Comparison of ENCODE assay signal across 11 cellular contexts in genomic region chr16:50395763-50396710, GRCh38. TPM values are rescaled to one million over a fixed set of nuclear protein-coding genes. Genes with fewer than 3 reads are reported as not detected.
DNase-seq lines count a peak whose midpoint lies in the region; ATAC-seq and TF ChIP-seq lines count a peak whose summit lies in the region.
"Had no signal": no experiment of that assay in that cellular context is flagged by ENCODE, and none has a peak within 500 bp of the region (broad histone marks: within the 10 kb centered on the region; RNA-seq: fewer than 3 reads in every experiment).

No MANE protein-coding gene starts in this region.

- no peaks in the 10 kb centered on the region for H3K9me2 ChIP-seq in hepatocyte (replicated peaks; ENCODE audit: insufficient read depth)

- TF ChIP-seq CTCF in hepatocyte (IDR thresholded peaks at IDR 0.05; ENCODE audit: poor library complexity): no peak

- H3K9me3 ChIP-seq in hepatocyte (ENCODE audit: low read depth): no peaks in the 10 kb centered on the region
- H3K9me3 ChIP-seq: prostate gland, tibial nerve had no signal

- no peak overlapping the region for H3K27ac ChIP-seq in hepatocyte
- H3K27ac ChIP-seq: prostate gland, tibial nerve had no signal

- no peaks in the 10 kb centered on the region for H3K36me3 ChIP-seq in hepatocyte (replicated peaks; ENCODE audit: insufficient read depth, low read depth)
- H3K36me3 ChIP-seq: prostate gland, tibial nerve had no signal

- no peak overlapping the region for H3K4me3 ChIP-seq in hepatocyte
- H3K4me3 ChIP-seq: prostate gland, tibial nerve had no signal

- peaks cover 4% of the 10 kb centered on the region for H3K4me1 ChIP-seq in hepatocyte (ENCODE audit: insufficient read depth)
- H3K4me1 ChIP-seq: prostate gland, tibial nerve had no signal

- ATAC-seq in activated CD4-positive, alpha-beta T cell treated with anti-CD3 and anti-CD28 coated beads for 36 hours: peak; percentile 80
- ATAC-seq in HG03565 (IDR thresholded peaks at IDR 0.05; ENCODE audit: unreplicated experiment) (peak; percentile 80), naive B cell (ENCODE audit: low read depth in 2 of 2) (peak; percentile 28 to 43), GM18511 (IDR thresholded peaks at IDR 0.05; ENCODE audit: unreplicated experiment) (no peak)
- ATAC-seq in activated CD8-positive, alpha-beta T cell treated with anti-CD3 and anti-CD28 coated beads, Interleukin-2, amount 10 ng/mL, durations not matched to agents 7 days and 5 days: no peak
- ATAC-seq: left ventricle myocardium superior had no signal

- peak; percentile 33 for DNase-seq in activated CD4-positive, alpha-beta T cell treated with anti-CD3 and anti-CD28 coated beads for 36 hours
- no peak for DNase-seq in activated CD4-positive, alpha-beta T cell treated with anti-CD3 and anti-CD28 coated beads for 1 hour
- peak; percentile 20 for DNase-seq in activated CD8-positive, alpha-beta T cell treated with anti-CD3 and anti-CD28 coated beads, Interleukin-2, amount 10 ng/mL, durations not matched to agents 7 days and 5 days
- DNase-seq in naive B cell (no peak), hepatocyte (ENCODE audit: low spot score) (no peak)
- DNase-seq in activated T-helper 1 cell treated with anti-CD3 and anti-CD28 coated beads, Interleukin-12 subunit alpha, Interleukin-12 subunit beta, Interleukin-2, Interleukin-4 antibody, amounts not matched to agents 30 ng/mL and 10 ng/mL and 1 ng/mL, durations not matched to agents 14 hours and 24 hours and 36 hours (ENCODE audit: low spot score): no peak
- DNase-seq: left ventricle myocardium superior had no signal

- H3K27ac Mint-ChIP-seq in activated CD4-positive, alpha-beta T cell treated with anti-CD3 and anti-CD28 coated beads for 36 hours: peak overlapping the region; percentile 72
- H3K27ac Mint-ChIP-seq in activated CD8-positive, alpha-beta T cell treated with anti-CD3 and anti-CD28 coated beads, Interleukin-2, amount 10 ng/mL, durations not matched to agents 7 days and 5 days: peak overlapping the region; percentile 18
- H3K27ac Mint-ChIP-seq in naive B cell: peak overlapping the region in 4 of 6 donors; percentile 2 to 77 (median 40)
- no peak overlapping the region for H3K27ac Mint-ChIP-seq in activated T-helper 1 cell treated with anti-CD3 and anti-CD28 coated beads, Interleukin-12 subunit alpha, Interleukin-12 subunit beta, Interleukin-2, Interleukin-4 antibody, amounts not matched to agents 30 ng/mL and 10 ng/mL and 1 ng/mL, durations not matched to agents 14 hours and 24 hours and 36 hours

- no peak overlapping the region for H2AFZ ChIP-seq in hepatocyte

- no peaks in the 10 kb centered on the region for H4K20me1 ChIP-seq in hepatocyte (ENCODE audit: insufficient read depth, poor library complexity, severe bottlenecking)

- CTCF ChIA-PET in activated CD4-positive, alpha-beta T cell treated with anti-CD3 and anti-CD28 coated beads for 36 hours (lab: Charles Lee): interaction anchor here (1.5 kb wide), 1 partner anchor 26 kb away, joined by 5 read pairs; no protein-coding TSS in a partner anchor
- CTCF ChIA-PET in activated CD8-positive, alpha-beta T cell treated with anti-CD3 and anti-CD28 coated beads, Interleukin-2, amount 10 ng/mL, durations not matched to agents 7 days and 5 days (lab: Charles Lee): interaction anchor here (0.6 kb wide), 1 partner anchor 26 kb away, joined by 3 read pairs; no protein-coding TSS in a partner anchor

- H3K27me3 Mint-ChIP-seq in activated CD4-positive, alpha-beta T cell treated with anti-CD3 and anti-CD28 coated beads for 36 hours: no peaks in the 10 kb centered on the region
- no peaks in the 10 kb centered on the region for H3K27me3 Mint-ChIP-seq in activated CD8-positive, alpha-beta T cell treated with anti-CD3 and anti-CD28 coated beads, Interleukin-2, amount 10 ng/mL, durations not matched to agents 7 days and 5 days (ENCODE audit: low read depth)
- peaks cover 0 to 5% (median 0%) of the 10 kb centered on the region in 3 donors for H3K27me3 Mint-ChIP-seq in naive B cell
- H3K27me3 Mint-ChIP-seq in activated T-helper 1 cell treated with anti-CD3 and anti-CD28 coated beads, Interleukin-12 subunit alpha, Interleukin-12 subunit beta, Interleukin-2, Interleukin-4 antibody, amounts not matched to agents 30 ng/mL and 10 ng/mL and 1 ng/mL, durations not matched to agents 14 hours and 24 hours and 36 hours (ENCODE audit: insufficient read depth): peaks cover 3% of the 10 kb centered on the region

- WGBS in hepatocyte (ENCODE audit: low lambda C conversion rate, missing lambda C conversion rate): 93% methylated on average over 10 of the region's 10 CpGs

- POLR2A ChIA-PET in activated CD4-positive, alpha-beta T cell treated with anti-CD3 and anti-CD28 coated beads for 36 hours (lab: Charles Lee): no interaction called here
- POLR2A ChIA-PET in activated CD8-positive, alpha-beta T cell treated with anti-CD3 and anti-CD28 coated beads, Interleukin-2, amount 10 ng/mL, durations not matched to agents 7 days and 5 days (lab: Charles Lee): no interaction called here

- no peaks in the 10 kb centered on the region for H3K9me3 Mint-ChIP-seq in activated CD4-positive, alpha-beta T cell treated with anti-CD3 and anti-CD28 coated beads for 36 hours (ENCODE audit: low read depth)
- H3K9me3 Mint-ChIP-seq in activated CD8-positive, alpha-beta T cell treated with anti-CD3 and anti-CD28 coated beads, Interleukin-2, amount 10 ng/mL, durations not matched to agents 7 days and 5 days (ENCODE audit: insufficient read depth): no peaks in the 10 kb centered on the region
- no peaks in the 10 kb centered on the region for H3K9me3 Mint-ChIP-seq in naive B cell
- no peaks in the 10 kb centered on the region for H3K9me3 Mint-ChIP-seq in activated T-helper 1 cell treated with anti-CD3 and anti-CD28 coated beads, Interleukin-12 subunit alpha, Interleukin-12 subunit beta, Interleukin-2, Interleukin-4 antibody, amounts not matched to agents 30 ng/mL and 10 ng/mL and 1 ng/mL, durations not matched to agents 14 hours and 24 hours and 36 hours

- no peaks in the 10 kb centered on the region for H3K36me3 Mint-ChIP-seq in activated CD4-positive, alpha-beta T cell treated with anti-CD3 and anti-CD28 coated beads for 36 hours (ENCODE audit: low read depth)
- H3K36me3 Mint-ChIP-seq in activated CD8-positive, alpha-beta T cell treated with anti-CD3 and anti-CD28 coated beads, Interleukin-2, amount 10 ng/mL, durations not matched to agents 7 days and 5 days (ENCODE audit: low read depth): no peaks in the 10 kb centered on the region
- no peaks in the 10 kb centered on the region for H3K36me3 Mint-ChIP-seq in naive B cell
- no peaks in the 10 kb centered on the region for H3K36me3 Mint-ChIP-seq in activated T-helper 1 cell treated with anti-CD3 and anti-CD28 coated beads, Interleukin-12 subunit alpha, Interleukin-12 subunit beta, Interleukin-2, Interleukin-4 antibody, amounts not matched to agents 30 ng/mL and 10 ng/mL and 1 ng/mL, durations not matched to agents 14 hours and 24 hours and 36 hours (ENCODE audit: low read depth)

- no peak overlapping the region for H3K4me2 ChIP-seq in hepatocyte

- no peaks in the 10 kb centered on the region for H3K27me3 ChIP-seq in hepatocyte
- H3K27me3 ChIP-seq: tibial nerve had no signal

- no peaks in the 10 kb centered on the region for H3K79me2 ChIP-seq in hepatocyte

- intact Hi-C loops in activated CD4-positive, alpha-beta T cell treated with anti-CD3 and anti-CD28 coated beads for 36 hours (cut with DNase I, micrococcal nuclease): no loop called here
- intact Hi-C loops in activated T-helper 1 cell treated with anti-CD3 and anti-CD28 coated beads, Interleukin-12 subunit alpha, Interleukin-12 subunit beta, Interleukin-2, Interleukin-4 antibody, amounts not matched to agents 30 ng/mL and 10 ng/mL and 1 ng/mL, durations not matched to agents 14 hours and 24 hours and 36 hours (cut with micrococcal nuclease): no loop called here

- H3K4me1 Mint-ChIP-seq in activated CD4-positive, alpha-beta T cell treated with anti-CD3 and anti-CD28 coated beads for 36 hours: peaks cover 19% of the 10 kb centered on the region
- H3K4me1 Mint-ChIP-seq in activated CD8-positive, alpha-beta T cell treated with anti-CD3 and anti-CD28 coated beads, Interleukin-2, amount 10 ng/mL, durations not matched to agents 7 days and 5 days (ENCODE audit: low read depth): peaks cover 4% of the 10 kb centered on the region
- peaks cover 5 to 9% (median 9%) of the 10 kb centered on the region in 3 donors for H3K4me1 Mint-ChIP-seq in naive B cell
- no peaks in the 10 kb centered on the region for H3K4me1 Mint-ChIP-seq in activated T-helper 1 cell treated with anti-CD3 and anti-CD28 coated beads, Interleukin-12 subunit alpha, Interleukin-12 subunit beta, Interleukin-2, Interleukin-4 antibody, amounts not matched to agents 30 ng/mL and 10 ng/mL and 1 ng/mL, durations not matched to agents 14 hours and 24 hours and 36 hours (ENCODE audit: low read depth)

- no peak overlapping the region for H3K4me3 Mint-ChIP-seq in activated CD4-positive, alpha-beta T cell treated with anti-CD3 and anti-CD28 coated beads for 36 hours
- no peak overlapping the region for H3K4me3 Mint-ChIP-seq in activated CD8-positive, alpha-beta T cell treated with anti-CD3 and anti-CD28 coated beads, Interleukin-2, amount 10 ng/mL, durations not matched to agents 7 days and 5 days
- H3K4me3 Mint-ChIP-seq in naive B cell: peak overlapping the region in 1 of 8 donors; percentile 15
- no peak overlapping the region for H3K4me3 Mint-ChIP-seq in activated T-helper 1 cell treated with anti-CD3 and anti-CD28 coated beads, Interleukin-12 subunit alpha, Interleukin-12 subunit beta, Interleukin-2, Interleukin-4 antibody, amounts not matched to agents 30 ng/mL and 10 ng/mL and 1 ng/mL, durations not matched to agents 14 hours and 24 hours and 36 hours

RNA-seq across cellular contexts. Expression of gene BRD7, which starts 27.2 kb away (rescaled TPM):
- total RNA-seq in activated CD4-positive, alpha-beta T cell treated with anti-CD3 and anti-CD28 coated beads for 36 hours: 100 to 1,000 TPM in 1 of 2 experiments, 10 to 100 TPM in 1; 87.7 to 104 TPM
- total RNA-seq in activated CD8-positive, alpha-beta T cell treated with anti-CD3 and anti-CD28 coated beads, Interleukin-2, amount 10 ng/mL, durations not matched to agents 7 days and 5 days: 10 to 100 TPM; 88.9 to 90.4 TPM
- polyA plus RNA-seq in naive B cell (ENCODE audit: low read depth in 6 of 6) (10 to 100 TPM; 24.5 to 57.2 (median 39.8) TPM), hepatocyte (51.2 and 58.4 TPM in 2 replicates)
- 88.8 and 91.0 TPM in 2 replicates for total RNA-seq in activated T-helper 1 cell treated with anti-CD3 and anti-CD28 coated beads, Interleukin-12 subunit alpha, Interleukin-12 subunit beta, Interleukin-2, Interleukin-4 antibody, amounts not matched to agents 30 ng/mL and 10 ng/mL and 1 ng/mL, durations not matched to agents 14 hours and 24 hours and 36 hours
- total RNA-seq in hepatocyte: 51.3 and 53.7 TPM in 2 replicates

Comparison
In these comparisons a context has a peak if more than half of its experiments do, and no peak if none do; other contexts are left out.
1. DNase-seq: peak in activated CD4-positive, alpha-beta T cell treated with anti-CD3 and anti-CD28 coated beads for 36 hours (single experiment) and activated CD8-positive, alpha-beta T cell treated with anti-CD3 and anti-CD28 coated beads, Interleukin-2, amount 10 ng/mL, durations not matched to agents 7 days and 5 days (single experiment); none in activated CD4-positive, alpha-beta T cell treated with anti-CD3 and anti-CD28 coated beads for 1 hour (single experiment), naive B cell (single experiment), activated T-helper 1 cell treated with anti-CD3 and anti-CD28 coated beads, Interleukin-12 subunit alpha, Interleukin-12 subunit beta, Interleukin-2, Interleukin-4 antibody, amounts not matched to agents 30 ng/mL and 10 ng/mL and 1 ng/mL, durations not matched to agents 14 hours and 24 hours and 36 hours (single experiment) and hepatocyte (single experiment).
2. ATAC-seq: peak in activated CD4-positive, alpha-beta T cell treated with anti-CD3 and anti-CD28 coated beads for 36 hours (single experiment), HG03565 (single experiment) and naive B cell (2 of 2); none in activated CD8-positive, alpha-beta T cell treated with anti-CD3 and anti-CD28 coated beads, Interleukin-2, amount 10 ng/mL, durations not matched to agents 7 days and 5 days (single experiment) and GM18511 (single experiment).